ENCODE assay signal across 1 cellular context in the genomic region with DNA sequence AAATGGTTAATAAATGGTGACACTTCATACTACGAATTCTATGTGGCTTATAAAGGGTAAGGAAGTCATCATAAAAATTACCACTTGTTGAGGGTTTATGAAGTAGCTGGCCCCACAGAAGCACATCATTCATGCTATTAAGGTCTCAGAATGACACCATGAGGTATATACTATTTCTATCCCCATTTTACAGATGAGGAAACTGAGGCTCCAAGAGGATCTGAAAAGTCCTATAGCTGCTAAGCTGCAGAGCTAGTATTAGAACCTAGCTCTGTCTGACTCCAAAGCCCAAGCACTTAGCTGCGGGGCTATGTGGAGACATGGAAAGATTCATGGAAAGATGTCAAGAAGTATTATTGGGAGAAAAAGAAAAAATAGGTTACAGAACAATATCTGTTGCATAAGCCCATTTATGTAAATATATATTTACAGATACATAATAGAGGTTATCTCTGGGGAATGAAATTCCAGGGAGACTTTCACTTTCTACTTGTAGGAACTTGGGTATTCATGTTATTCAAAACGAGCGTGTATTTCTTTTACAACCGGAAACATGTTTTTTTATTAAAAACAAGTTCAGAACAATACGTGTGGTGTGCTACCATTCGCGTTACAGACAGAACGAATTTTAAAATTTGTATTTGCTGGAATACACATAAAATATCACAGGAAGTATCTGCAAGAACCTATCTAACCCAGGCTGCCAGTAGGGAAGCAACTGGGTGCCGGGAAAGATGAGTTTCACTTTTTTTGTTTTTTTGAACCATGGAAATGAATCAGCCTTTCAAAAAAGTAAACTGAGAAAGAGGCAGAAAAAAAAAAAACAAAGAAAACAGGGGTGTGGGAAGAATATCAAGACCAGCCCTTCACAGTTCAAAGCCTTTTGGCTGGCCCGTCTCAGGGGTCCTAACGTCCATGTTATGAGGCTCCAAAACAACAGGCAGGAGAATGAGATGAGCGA.
A peak's percentile ranks its signal among the peaks of the same experiment; 100 is the strongest.
TF ChIP-seq lines count a peak whose summit lies in the region.

No MANE protein-coding gene starts in this region.

TF ChIP-seq in HepG2, 621 proteins besides CTCF, POLR2A, EP300 and RAD21:
- TF ChIP-seq ZNF629 (CRISPR knock-in tag; conservative IDR thresholded peaks at IDR 0.05) (peak; percentile 64), HCFC1 (IDR thresholded peaks at IDR 0.05; ENCODE audit: low read depth, low read length) (no peak)
